Comparison of ENCODE assay signal across 5 cellular contexts in the genomic region with DNA sequence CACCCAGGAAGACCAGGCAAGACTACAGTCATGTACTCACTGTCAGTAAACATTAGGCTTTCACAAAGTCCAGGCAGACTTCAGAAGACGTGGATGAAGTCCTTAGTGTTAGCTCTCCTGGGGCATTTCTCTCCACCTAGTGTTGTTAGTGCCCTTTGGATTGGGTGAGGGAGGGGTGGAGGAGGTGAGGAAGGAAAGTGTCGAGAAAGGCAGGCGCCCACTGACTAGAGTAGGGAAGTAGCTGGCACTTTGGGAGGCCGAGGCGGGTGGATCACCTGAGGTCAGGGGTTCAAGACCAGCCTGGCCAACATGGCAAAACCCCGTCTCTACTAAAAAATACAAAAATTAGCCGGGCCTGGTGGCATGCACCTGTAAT. TPM values are rescaled to one million over a fixed set of nuclear protein-coding genes. Genes with fewer than 3 reads are reported as not detected.
"Had no signal": no experiment of that assay in that cellular context is flagged by ENCODE, and none has a peak within 500 bp of the region (broad histone marks: within the 10 kb centered on the region; RNA-seq: fewer than 3 reads in every experiment).

No MANE protein-coding gene starts in this region.

RNA-seq across cellular contexts. Expression of a gene that starts 20.1 kb away (rescaled TPM):
- total RNA-seq: LHCN-M2, PC-3, SJCRH30 had no signal

RNA-seq across cellular contexts. Expression of a gene that starts 56.4 kb away (rescaled TPM):
- total RNA-seq: OCI-LY7, Right ventricle myocardium inferior, SJCRH30 had no signal
